ENCODE assay signal across 8 cellular contexts in genomic region chr3:40971191-40972168, GRCh38.
DNase-seq lines count a peak whose midpoint lies in the region; ATAC-seq and TF ChIP-seq lines count a peak whose summit lies in the region.

No MANE protein-coding gene starts in this region.

- DNase-seq in ACHN, result peak; percentile 79
- DNase-seq in NCI-H187 (lab: John Stamatoyannopoulos, UW), result peak; percentile 40 to 54
- peak; percentile 24 for DNase-seq in activated T-helper 1 cell treated with anti-CD3 and anti-CD28 coated beads, Interleukin-12 subunit alpha, Interleukin-12 subunit beta, Interleukin-2, Interleukin-4 antibody, amounts not matched to agents 30 ng/mL and 10 ng/mL and 1 ng/mL, durations not matched to agents 14 hours and 24 hours and 36 hours (ENCODE audit: low spot score)
- DNase-seq in left ventricle myocardium inferior, result peak; percentile 49
- DNase-seq in NCI-H82 treated with DMSO at 0.1 percent for 48 hours (lab: John Stamatoyannopoulos, UW; ENCODE audit: unreplicated experiment), result no peak

- in situ Hi-C loops in ACHN (cut with HindIII; ENCODE audit: low pct_ligation_motif_present, low pct_unique_long_range_greater_than_20kb, low sequenced_read_pairs), result no loop called here

- peak overlapping the region; percentile 81 for H3K27ac ChIP-seq in left ventricle myocardium inferior (replicated peaks)
- peak overlapping the region; percentile 68 for H3K27ac ChIP-seq in skeletal muscle tissue (ENCODE audit: low read depth, low read length)

- TF ChIP-seq CTCF in left ventricle myocardium inferior (IDR thresholded peaks at IDR 0.05; ENCODE audit: borderline replicate concordance), result peak; percentile 10

- H3K4me1 ChIP-seq in left ventricle myocardium inferior (peaks cover 64% of the 10 kb centered on the region), skeletal muscle tissue (ENCODE audit: control insufficient read depth in 3 of 3, insufficient read depth in 3 of 3, low read length in 3 of 3) (peaks cover 25 to 29% (median 28%) of the 10 kb centered on the region in 3 donors)

- H3K4me3 ChIP-seq in left ventricle myocardium inferior (no peak overlapping the region), skeletal muscle tissue (ENCODE audit: low read length in 3 of 3) (peak overlapping the region in 1 of 3 donors; percentile 23)

- peak overlapping the region; percentile 97 for H3K27ac Mint-ChIP-seq in activated T-helper 1 cell treated with anti-CD3 and anti-CD28 coated beads, Interleukin-12 subunit alpha, Interleukin-12 subunit beta, Interleukin-2, Interleukin-4 antibody, amounts not matched to agents 30 ng/mL and 10 ng/mL and 1 ng/mL, durations not matched to agents 14 hours and 24 hours and 36 hours

- peaks cover 2% of the 10 kb centered on the region for H3K27me3 Mint-ChIP-seq in activated T-helper 1 cell treated with anti-CD3 and anti-CD28 coated beads, Interleukin-12 subunit alpha, Interleukin-12 subunit beta, Interleukin-2, Interleukin-4 antibody, amounts not matched to agents 30 ng/mL and 10 ng/mL and 1 ng/mL, durations not matched to agents 14 hours and 24 hours and 36 hours (ENCODE audit: insufficient read depth)

- peaks cover 15% of the 10 kb centered on the region for H3K9me3 Mint-ChIP-seq in activated T-helper 1 cell treated with anti-CD3 and anti-CD28 coated beads, Interleukin-12 subunit alpha, Interleukin-12 subunit beta, Interleukin-2, Interleukin-4 antibody, amounts not matched to agents 30 ng/mL and 10 ng/mL and 1 ng/mL, durations not matched to agents 14 hours and 24 hours and 36 hours

- H3K9me3 ChIP-seq in left ventricle myocardium inferior (replicated peaks) (no peaks in the 10 kb centered on the region), skeletal muscle tissue (ENCODE audit: control insufficient read depth in 3 of 3, low read length in 3 of 3) (no peaks in the 10 kb centered on the region)

- no peaks in the 10 kb centered on the region for H3K36me3 ChIP-seq in left ventricle myocardium inferior
- H3K36me3 ChIP-seq in skeletal muscle tissue (ENCODE audit: control insufficient read depth in 3 of 3, insufficient read depth in 3 of 3, low read length in 3 of 3), result no peaks in the 10 kb centered on the region

- peak; percentile 97 for ATAC-seq in GM18498 (IDR thresholded peaks at IDR 0.05; ENCODE audit: unreplicated experiment)
- peak; percentile 96 for ATAC-seq in HG02852 (IDR thresholded peaks at IDR 0.05; ENCODE audit: unreplicated experiment)

- intact Hi-C loops in activated T-helper 1 cell treated with anti-CD3 and anti-CD28 coated beads, Interleukin-12 subunit alpha, Interleukin-12 subunit beta, Interleukin-2, Interleukin-4 antibody, amounts not matched to agents 30 ng/mL and 10 ng/mL and 1 ng/mL, durations not matched to agents 14 hours and 24 hours and 36 hours (cut with micrococcal nuclease), result loop anchor here (1.0 to 5.0 kb wide), 10 partner anchors 9 to 1121 kb away; partner anchors contain the start of genes CTNNB1, EIF1B, TRAK1 and ULK4
- intact Hi-C loops in left ventricle myocardium inferior (cut with micrococcal nuclease), result loop anchor here (10.0 kb wide), 3 partner anchors 97 to 387 kb away; no protein-coding TSS in a partner anchor

- H3K9ac ChIP-seq in skeletal muscle tissue (ENCODE audit: low read depth in 1 of 3, low read length in 3 of 3), result no peak overlapping the region

- H3K36me3 Mint-ChIP-seq in activated T-helper 1 cell treated with anti-CD3 and anti-CD28 coated beads, Interleukin-12 subunit alpha, Interleukin-12 subunit beta, Interleukin-2, Interleukin-4 antibody, amounts not matched to agents 30 ng/mL and 10 ng/mL and 1 ng/mL, durations not matched to agents 14 hours and 24 hours and 36 hours (ENCODE audit: low read depth), result peaks cover 6% of the 10 kb centered on the region

- H3K27me3 ChIP-seq in left ventricle myocardium inferior (ENCODE audit: low read depth), result no peaks in the 10 kb centered on the region
- H3K27me3 ChIP-seq in skeletal muscle tissue (ENCODE audit: control insufficient read depth in 3 of 3, insufficient read depth in 3 of 3, low read length in 3 of 3), result no peaks in the 10 kb centered on the region

- H3K4me3 Mint-ChIP-seq in activated T-helper 1 cell treated with anti-CD3 and anti-CD28 coated beads, Interleukin-12 subunit alpha, Interleukin-12 subunit beta, Interleukin-2, Interleukin-4 antibody, amounts not matched to agents 30 ng/mL and 10 ng/mL and 1 ng/mL, durations not matched to agents 14 hours and 24 hours and 36 hours, result peak overlapping the region; percentile 62

- H3K4me1 Mint-ChIP-seq in activated T-helper 1 cell treated with anti-CD3 and anti-CD28 coated beads, Interleukin-12 subunit alpha, Interleukin-12 subunit beta, Interleukin-2, Interleukin-4 antibody, amounts not matched to agents 30 ng/mL and 10 ng/mL and 1 ng/mL, durations not matched to agents 14 hours and 24 hours and 36 hours (ENCODE audit: low read depth), result peaks cover 64% of the 10 kb centered on the region
